1 cellular context compared by ENCODE assay signal in the genomic region with DNA sequence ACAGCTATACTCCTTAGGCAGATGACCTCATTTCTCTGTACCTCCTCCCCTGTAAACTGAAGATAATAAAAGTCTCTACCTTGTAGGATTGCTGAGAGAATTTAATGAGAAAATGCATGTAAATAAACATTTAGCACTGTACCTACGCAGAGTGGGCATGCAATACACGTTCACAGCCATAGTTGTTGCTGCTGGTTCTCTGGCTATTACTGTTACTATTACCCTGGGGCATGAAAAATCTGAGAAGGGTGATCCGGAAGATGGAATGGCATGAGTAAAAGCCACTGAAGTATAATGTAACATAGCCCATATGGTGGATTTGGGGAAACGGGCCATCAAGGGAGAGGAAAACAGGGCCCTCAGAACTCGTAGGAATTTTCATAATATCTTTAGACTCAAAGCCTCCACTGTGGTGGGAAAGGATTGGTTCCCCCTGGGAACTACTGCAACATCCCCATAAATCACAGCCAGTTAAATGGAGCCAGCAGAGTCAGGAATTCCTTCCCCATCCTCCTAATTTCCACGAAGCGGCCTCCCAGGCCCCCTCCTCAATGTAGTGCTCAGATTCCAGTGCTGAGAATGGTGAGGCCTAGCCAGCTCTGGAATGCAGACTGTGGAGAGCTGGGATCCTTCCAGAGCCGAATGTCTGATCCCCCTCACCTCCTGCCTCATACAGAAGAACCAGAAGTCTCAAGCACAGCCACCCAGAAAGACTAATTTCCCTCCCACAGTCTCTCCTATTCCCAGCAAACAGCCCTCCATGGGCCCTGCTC.
TF ChIP-seq lines count a peak whose summit lies in the region.

No MANE protein-coding gene starts in this region.

TF ChIP-seq in HEK293, 187 proteins besides CTCF, POLR2A, EP300 and RAD21 (continued from another document):
- TF ChIP-seq, protein P1, sequence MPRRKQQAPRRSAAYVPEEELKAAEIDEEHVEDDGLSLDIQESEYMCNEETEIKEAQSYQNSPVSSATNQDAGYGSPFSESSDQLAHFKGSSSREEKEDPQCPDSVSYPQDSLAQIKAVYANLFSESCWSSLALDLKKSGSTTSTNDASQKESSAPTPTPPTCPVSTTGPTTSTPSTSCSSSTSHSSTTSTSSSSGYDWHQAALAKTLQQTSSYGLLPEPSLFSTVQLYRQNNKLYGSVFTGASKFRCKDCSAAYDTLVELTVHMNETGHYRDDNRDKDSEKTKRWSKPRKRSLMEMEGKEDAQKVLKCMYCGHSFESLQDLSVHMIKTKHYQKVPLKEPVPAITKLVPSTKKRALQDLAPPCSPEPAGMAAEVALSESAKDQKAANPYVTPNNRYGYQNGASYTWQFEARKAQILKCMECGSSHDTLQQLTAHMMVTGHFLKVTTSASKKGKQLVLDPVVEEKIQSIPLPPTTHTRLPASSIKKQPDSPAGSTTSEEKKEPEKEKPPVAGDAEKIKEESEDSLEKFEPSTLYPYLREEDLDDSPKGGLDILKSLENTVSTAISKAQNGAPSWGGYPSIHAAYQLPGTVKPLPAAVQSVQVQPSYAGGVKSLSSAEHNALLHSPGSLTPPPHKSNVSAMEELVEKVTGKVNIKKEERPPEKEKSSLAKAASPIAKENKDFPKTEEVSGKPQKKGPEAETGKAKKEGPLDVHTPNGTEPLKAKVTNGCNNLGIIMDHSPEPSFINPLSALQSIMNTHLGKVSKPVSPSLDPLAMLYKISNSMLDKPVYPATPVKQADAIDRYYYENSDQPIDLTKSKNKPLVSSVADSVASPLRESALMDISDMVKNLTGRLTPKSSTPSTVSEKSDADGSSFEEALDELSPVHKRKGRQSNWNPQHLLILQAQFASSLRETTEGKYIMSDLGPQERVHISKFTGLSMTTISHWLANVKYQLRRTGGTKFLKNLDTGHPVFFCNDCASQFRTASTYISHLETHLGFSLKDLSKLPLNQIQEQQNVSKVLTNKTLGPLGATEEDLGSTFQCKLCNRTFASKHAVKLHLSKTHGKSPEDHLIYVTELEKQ (tag by site-specific recombination; IDR thresholded peaks at IDR 0.05; ENCODE audit: borderline replicate concordance): no peak
- TF ChIP-seq MYNN (tag by site-specific recombination; IDR thresholded peaks at IDR 0.05; ENCODE audit: borderline replicate concordance) (0 out of 2 replicates have a peak, but pooled peaks have one; percentile 22), ZEB2 (tag by site-specific recombination; IDR thresholded peaks at IDR 0.05) (no peak), ATF2 (tag by site-specific recombination; IDR thresholded peaks at IDR 0.05; ENCODE audit: low read depth) (0 out of 2 replicates have a peak, but pooled peaks have one; percentile 35), ZNF132 (tag by site-specific recombination; IDR thresholded peaks at IDR 0.05; ENCODE audit: borderline replicate concordance) (no peak), KLF10 (tag by site-specific recombination; IDR thresholded peaks at IDR 0.05) (no peak), ZNF596 (tag by site-specific recombination; IDR thresholded peaks at IDR 0.05) (no peak), ZNF639 (tag by site-specific recombination; IDR thresholded peaks at IDR 0.05) (no peak), MZF1 (tag by site-specific recombination; IDR thresholded peaks at IDR 0.05; ENCODE audit: borderline replicate concordance) (no peak), KLF16 (tag by site-specific recombination; IDR thresholded peaks at IDR 0.05) (no peak), ZNF664 (tag by site-specific recombination; IDR thresholded peaks at IDR 0.05) (no peak), ZFP37 (tag by site-specific recombination; IDR thresholded peaks at IDR 0.05) (no peak), ZNF544 (tag by site-specific recombination; IDR thresholded peaks at IDR 0.05) (no peak), ZNF10 (tag by site-specific recombination; IDR thresholded peaks at IDR 0.05) (no peak), FEZF1 (tag by site-specific recombination; IDR thresholded peaks at IDR 0.05) (no peak), YY2 (tag by site-specific recombination; IDR thresholded peaks at IDR 0.05) (no peak), ZNF274 (IDR thresholded peaks at IDR 0.05; ENCODE audit: low read length) (no peak), ZNF274 (tag by site-specific recombination; IDR thresholded peaks at IDR 0.05; ENCODE audit: borderline replicate concordance) (no peak), ZNF157 (tag by site-specific recombination; IDR thresholded peaks at IDR 0.05) (peak; percentile 94), KLF7 (tag by site-specific recombination; IDR thresholded peaks at IDR 0.05; ENCODE audit: borderline replicate concordance) (no peak), ZNF513 (tag by site-specific recombination; IDR thresholded peaks at IDR 0.05) (no peak), ZNF155 (tag by site-specific recombination; IDR thresholded peaks at IDR 0.05) (no peak), ZNF777 (tag by site-specific recombination; IDR thresholded peaks at IDR 0.05; ENCODE audit: borderline replicate concordance) (no peak), ZBTB20 (tag by site-specific recombination; IDR thresholded peaks at IDR 0.05) (no peak), INSM2 (tag by site-specific recombination; IDR thresholded peaks at IDR 0.05) (no peak), ZSCAN23 (tag by site-specific recombination; IDR thresholded peaks at IDR 0.05) (no peak), ZNF341 (tag by site-specific recombination; IDR thresholded peaks at IDR 0.05; ENCODE audit: low read depth) (peak; percentile 60), ZNF585B (tag by site-specific recombination; IDR thresholded peaks at IDR 0.05) (no peak), KLF8 (tag by site-specific recombination; IDR thresholded peaks at IDR 0.05) (no peak), ZNF26 (tag by site-specific recombination; IDR thresholded peaks at IDR 0.05) (no peak), ZNF707 (tag by site-specific recombination; IDR thresholded peaks at IDR 0.05) (no peak)
- TF ChIP-seq, protein P2, sequence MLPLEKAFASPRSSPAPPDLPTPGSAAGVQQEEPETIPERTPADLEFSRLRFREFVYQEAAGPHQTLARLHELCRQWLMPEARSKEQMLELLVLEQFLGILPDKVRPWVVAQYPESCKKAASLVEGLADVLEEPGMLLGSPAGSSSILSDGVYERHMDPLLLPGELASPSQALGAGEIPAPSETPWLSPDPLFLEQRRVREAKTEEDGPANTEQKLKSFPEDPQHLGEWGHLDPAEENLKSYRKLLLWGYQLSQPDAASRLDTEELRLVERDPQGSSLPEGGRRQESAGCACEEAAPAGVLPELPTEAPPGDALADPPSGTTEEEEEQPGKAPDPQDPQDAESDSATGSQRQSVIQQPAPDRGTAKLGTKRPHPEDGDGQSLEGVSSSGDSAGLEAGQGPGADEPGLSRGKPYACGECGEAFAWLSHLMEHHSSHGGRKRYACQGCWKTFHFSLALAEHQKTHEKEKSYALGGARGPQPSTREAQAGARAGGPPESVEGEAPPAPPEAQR (tag by site-specific recombination; IDR thresholded peaks at IDR 0.05): no peak
